In genomic region chr2:219543596-219544358, GRCh38 we compare ENCODE assay signal across 8 cellular contexts. TPM values are rescaled to one million over a fixed set of nuclear protein-coding genes. Genes with fewer than 3 reads are reported as not detected.
DNase-seq lines count a peak whose midpoint lies in the region; ATAC-seq and TF ChIP-seq lines count a peak whose summit lies in the region.

Gene CHPF, minus strand, starts transcription at chr2:219543809. Its CDS starts 271 bp downstream, at chr2:219543538.
Gene TMEM198, plus strand, starts transcription at chr2:219544028. Its CDS starts 700 bp downstream, at chr2:219544728.

- H3K27me3 Mint-ChIP-seq in GM23338 (ENCODE audit: insufficient read depth, low read depth, poor library complexity) (peaks cover 28% of the 10 kb centered on the region), naive B cell (peaks cover 41 to 86% (median 65%) of the 10 kb centered on the region in 3 donors)
- H3K27me3 Mint-ChIP-seq in activated T-helper 17 cell treated with anti-CD3 and anti-CD28 coated beads, Interleukin-2, amount 50 U/mL, for 72 hours, result peaks cover 5% of the 10 kb centered on the region

- H3K4me3 ChIP-seq in DOHH2 (ENCODE audit: low read length), result peak within 1 kb of the TSS; percentile 90
- H3K4me3 ChIP-seq in GM23338, result peak within 1 kb of the TSS; percentile 96

- peak within 1 kb of the TSS; percentile 74 for H3K4me2 ChIP-seq in DOHH2 (ENCODE audit: low read length)
- H3K4me2 ChIP-seq in GM23338, result peak within 1 kb of the TSS; percentile 99

- ATAC-seq in GM23338, result peak; percentile 72
- ATAC-seq in activated T-helper 17 cell treated with anti-CD3 and anti-CD28 coated beads, Interleukin-2, amount 50 U/mL, for 72 hours (replicated peaks), result peak; percentile 85
- peak; percentile 71 to 73 for ATAC-seq in naive B cell (ENCODE audit: low read depth in 2 of 2)
- peak; percentile 85 for ATAC-seq in stimulated activated effector memory CD8-positive, alpha-beta T cell treated with anti-CD3 and anti-CD28 coated beads, Interleukin-12 subunit alpha, Interleukin-12 subunit beta, amount 100 ng/mL, for 72 hours

- no peaks in the 10 kb centered on the region for H3K9me3 ChIP-seq in DOHH2 (ENCODE audit: control insufficient read depth, insufficient read depth, low read length)

- peak; percentile 99 for DNase-seq in GM23338 (ENCODE audit: low spot score)
- DNase-seq in LHCN-M2 (ENCODE audit: low read depth), result peak; percentile 99
- peak; percentile 99 for DNase-seq in RPMI7951 (ENCODE audit: low read depth)
- DNase-seq in fibroblast of gingiva (ENCODE audit: low read depth), result peak; percentile 99
- DNase-seq in naive B cell, result peak; percentile 82
- DNase-seq in stimulated activated effector memory CD8-positive, alpha-beta T cell treated with anti-CD3 and anti-CD28 coated beads, Interleukin-12 subunit alpha, Interleukin-12 subunit beta, amount 100 ng/mL, for 72 hours (ENCODE audit: low spot score in 2 of 2), result peak; percentile 90 to 97

- H3F3A ChIP-seq in DOHH2 (ENCODE audit: control insufficient read depth, insufficient read depth) (no peaks in the 10 kb centered on the region), GM23338 (replicated peaks; ENCODE audit: low read depth) (peaks cover 15% of the 10 kb centered on the region)

- peak within 1 kb of the TSS; percentile 74 for H3K27ac Mint-ChIP-seq in GM23338
- peak within 1 kb of the TSS; percentile 75 for H3K27ac Mint-ChIP-seq in activated T-helper 17 cell treated with anti-CD3 and anti-CD28 coated beads, Interleukin-2, amount 50 U/mL, for 72 hours
- peak within 1 kb of the TSS in 5 of 6 donors; percentile 29 to 90 (median 85) for H3K27ac Mint-ChIP-seq in naive B cell
- peak within 1 kb of the TSS; percentile 59 for H3K27ac Mint-ChIP-seq in stimulated activated effector memory CD8-positive, alpha-beta T cell treated with anti-CD3 and anti-CD28 coated beads, Interleukin-12 subunit alpha, Interleukin-12 subunit beta, amount 100 ng/mL, for 72 hours

- H2AFZ ChIP-seq in GM23338, result peak within 1 kb of the TSS; percentile 90

- H4K20me1 ChIP-seq in DOHH2 (ENCODE audit: control insufficient read depth, insufficient read depth, low read depth, low read length) (peaks cover 6% of the 10 kb centered on the region), GM23338 (replicated peaks; ENCODE audit: insufficient read depth) (peaks cover 20% of the 10 kb centered on the region)

- H3K36me3 ChIP-seq in DOHH2 (ENCODE audit: control insufficient read depth, low read length), result peaks cover 24% of the 10 kb centered on the region
- H3K36me3 ChIP-seq in GM23338 (ENCODE audit: insufficient read depth), result peaks cover 9% of the 10 kb centered on the region

- H3K9me3 Mint-ChIP-seq in GM23338, result no peaks in the 10 kb centered on the region; the same call in 2 of the 3 replicates
- no peaks in the 10 kb centered on the region for H3K9me3 Mint-ChIP-seq in activated T-helper 17 cell treated with anti-CD3 and anti-CD28 coated beads, Interleukin-2, amount 50 U/mL, for 72 hours
- H3K9me3 Mint-ChIP-seq in naive B cell, result peaks cover 0 to 10% (median 0%) of the 10 kb centered on the region in 7 donors
- no peaks in the 10 kb centered on the region for H3K9me3 Mint-ChIP-seq in stimulated activated effector memory CD8-positive, alpha-beta T cell treated with anti-CD3 and anti-CD28 coated beads, Interleukin-12 subunit alpha, Interleukin-12 subunit beta, amount 100 ng/mL, for 72 hours

- H3K9me2 ChIP-seq in DOHH2 (replicated peaks; ENCODE audit: control insufficient read depth, low read length) (no peaks in the 10 kb centered on the region), GM23338 (ENCODE audit: insufficient read depth) (no peaks in the 10 kb centered on the region)

- peaks cover 8% of the 10 kb centered on the region for H3K79me2 ChIP-seq in DOHH2 (ENCODE audit: control insufficient read depth, low read length)
- H3K79me2 ChIP-seq in GM23338 (replicated peaks; ENCODE audit: insufficient read depth), result peaks cover 14% of the 10 kb centered on the region

- H3K36me3 Mint-ChIP-seq in GM23338 (ENCODE audit: low read depth) (peaks cover 45% of the 10 kb centered on the region), naive B cell (peaks cover 0 to 7% of the 10 kb centered on the region in 2 donors)
- peaks cover 27% of the 10 kb centered on the region for H3K36me3 Mint-ChIP-seq in activated T-helper 17 cell treated with anti-CD3 and anti-CD28 coated beads, Interleukin-2, amount 50 U/mL, for 72 hours (ENCODE audit: low read depth)
- peaks cover 29% of the 10 kb centered on the region for H3K36me3 Mint-ChIP-seq in stimulated activated effector memory CD8-positive, alpha-beta T cell treated with anti-CD3 and anti-CD28 coated beads, Interleukin-12 subunit alpha, Interleukin-12 subunit beta, amount 100 ng/mL, for 72 hours

- TF ChIP-seq CTCF in DOHH2 (IDR thresholded peaks at IDR 0.05; ENCODE audit: low read depth, low read length, poor library complexity, severe bottlenecking) (no peak), GM23338 (conservative IDR thresholded peaks at IDR 0.05; ENCODE audit: low read depth in 2 of 2) (no peak)

- H3K4me1 Mint-ChIP-seq in GM23338 (peaks cover 22% of the 10 kb centered on the region), naive B cell (peaks cover 17 to 28% (median 24%) of the 10 kb centered on the region in 3 donors)
- H3K4me1 Mint-ChIP-seq in activated T-helper 17 cell treated with anti-CD3 and anti-CD28 coated beads, Interleukin-2, amount 50 U/mL, for 72 hours, result peaks cover 6% of the 10 kb centered on the region
- peaks cover 29% of the 10 kb centered on the region for H3K4me1 Mint-ChIP-seq in stimulated activated effector memory CD8-positive, alpha-beta T cell treated with anti-CD3 and anti-CD28 coated beads, Interleukin-12 subunit alpha, Interleukin-12 subunit beta, amount 100 ng/mL, for 72 hours

- peak within 1 kb of the TSS; percentile 93 for H3K4me3 Mint-ChIP-seq in GM23338
- H3K4me3 Mint-ChIP-seq in activated T-helper 17 cell treated with anti-CD3 and anti-CD28 coated beads, Interleukin-2, amount 50 U/mL, for 72 hours, result peak within 1 kb of the TSS; percentile 84
- peak within 1 kb of the TSS; percentile 75 to 92 (median 84) for H3K4me3 Mint-ChIP-seq in naive B cell
- peak within 1 kb of the TSS; percentile 88 for H3K4me3 Mint-ChIP-seq in stimulated activated effector memory CD8-positive, alpha-beta T cell treated with anti-CD3 and anti-CD28 coated beads, Interleukin-12 subunit alpha, Interleukin-12 subunit beta, amount 100 ng/mL, for 72 hours

- peaks cover 22% of the 10 kb centered on the region for H3K4me1 ChIP-seq in DOHH2 (ENCODE audit: control insufficient read depth, low read length)
- H3K4me1 ChIP-seq in GM23338 (ENCODE audit: insufficient read depth), result peaks cover 9% of the 10 kb centered on the region

- H3K27me3 ChIP-seq in DOHH2 (ENCODE audit: control insufficient read depth, low read length) (peaks cover 15% of the 10 kb centered on the region; the same call in 1 of the 2 replicates), GM23338 (ENCODE audit: insufficient read depth) (peaks cover 9% of the 10 kb centered on the region; the same call in 1 of the 2 replicates)

- H3K27ac ChIP-seq in DOHH2 (ENCODE audit: low read depth, low read length) (peak within 1 kb of the TSS; percentile 66), GM23338 (ENCODE audit: low read depth) (peak within 1 kb of the TSS; percentile 59; the same call in 1 of the 2 replicates)

TF ChIP-seq in GM23338, 12 proteins besides CTCF, POLR2A, EP300 and RAD21 (continues in another document):
- TF ChIP-seq EZH2phosphoT487 (IDR thresholded peaks at IDR 0.05; ENCODE audit: unreplicated experiment) (no peak), POLR2AphosphoS5 (IDR thresholded peaks at IDR 0.05; ENCODE audit: low read depth) (peak; percentile 85), EZH2 (IDR thresholded peaks at IDR 0.05; ENCODE audit: low read depth, unreplicated experiment) (no peak), REST (IDR thresholded peaks at IDR 0.05; ENCODE audit: unreplicated experiment) (peak; percentile 92), CREB1 (CRISPR knock-in tag; IDR thresholded peaks at IDR 0.05; ENCODE audit: low read depth) (peak; percentile 99)

RNA-seq across cellular contexts. Expression of gene CHPF, which starts in this region (rescaled TPM):
- total RNA-seq in GM23338 (2014; rRNA removed; shearing (Covaris generic)), result 232 and 252 TPM in 2 replicates
- polyA plus RNA-seq in GM23338 (2016; fragmentation: Nextera tagmentation; extraction: Ambion mirVana) (34.4 and 36.5 TPM in 2 replicates), naive B cell (ENCODE audit: low read depth in 6 of 6) (1 to 10 TPM in 1 of 6 donors, under 1 TPM in 5; 0.17 to 5.0 (median 0.41) TPM)
- 246 and 264 TPM in 2 replicates for total RNA-seq in LHCN-M2 (2014; rRNA removed)
- 100.0 TPM for polyA plus RNA-seq in LHCN-M2 (2012)
- total RNA-seq in RPMI7951 (2014; rRNA removed; shearing (Covaris generic)), result 73.7 and 98.6 TPM in 2 replicates
- 10 to 100 TPM; 14.0 to 27.6 TPM for total RNA-seq in activated T-helper 17 cell treated with anti-CD3 and anti-CD28 coated beads, Interleukin-2, amount 50 U/mL, for 72 hours

RNA-seq across cellular contexts. Expression of gene TMEM198, which starts in this region (rescaled TPM):
- total RNA-seq in GM23338 (2014; rRNA removed; shearing (Covaris generic)), result 13.7 and 25.6 TPM in 2 replicates
- polyA plus RNA-seq in GM23338 (2016; fragmentation: Nextera tagmentation; extraction: Ambion mirVana) (5.6 TPM in 2 replicates), naive B cell (ENCODE audit: low read depth in 6 of 6) (1 to 10 TPM in 1 of 6 donors, not detected in 5; 1.2 TPM)
- total RNA-seq in LHCN-M2 (2014; rRNA removed), result 4.2 and 4.4 TPM in 2 replicates
- 2.7 TPM for polyA plus RNA-seq in LHCN-M2 (2012)
- total RNA-seq in RPMI7951 (2014; rRNA removed; shearing (Covaris generic)), result 2.3 and 2.6 TPM in 2 replicates
- total RNA-seq in activated T-helper 17 cell treated with anti-CD3 and anti-CD28 coated beads, Interleukin-2, amount 50 U/mL, for 72 hours, result 1 to 10 TPM; 3.7 to 5.1 TPM

Comparison
In these comparisons a context has a peak if more than half of its experiments do, and no peak if none do; other contexts are left out.
1. Peak in every context shown above with its lines: DNase-seq, ATAC-seq, H3K4me3 ChIP-seq and H3K27ac ChIP-seq.